ENCODE assay signal across 22 cellular contexts in genomic region chr15:100021653-100022052, GRCh38.
"Had no signal": no experiment of that assay in that cellular context is flagged by ENCODE, and none has a peak within 500 bp of the region (broad histone marks: within the 10 kb centered on the region; RNA-seq: fewer than 3 reads in every experiment).

No MANE protein-coding gene starts in this region.

- DNase-seq: activated CD4-positive, alpha-beta T cell treated with anti-CD3 and anti-CD28 coated beads, Interleukin-2, amount 50 U/mL, for 1 hour; activated CD4-positive, CD25-positive, alpha-beta regulatory T cell treated with anti-CD3 and anti-CD28 coated beads, Interleukin-2, amount 50 U/mL, for 72 hours; activated CD8-positive, alpha-beta T cell treated with anti-CD3 and anti-CD28 coated beads, Interleukin-2, amount 10 ng/mL, durations not matched to agents 7 days and 5 days; activated T-cell treated with anti-CD3 and anti-CD28 coated beads, Interleukin-2, amount 50 U/mL, for 1 hour; cerebellar nuclear complex; cortex of kidney; hippocampal formation; nephron progenitor cell; sigmoid colon; SK-N-SH; stimulated activated CD4-positive, alpha-beta T cell treated with anti-CD3 and anti-CD28 coated beads, Interleukin-2, amount 100 ng/mL, for 48 hours; stimulated activated CD8-positive, alpha-beta memory T cell treated with anti-CD3 and anti-CD28 coated beads, Interleukin-4, amount 100 ng/mL, for 48 hours; stimulated activated naive B cell treated with anti-CD40 and anti-IgM and Interleukin-4, amounts not matched to agents 10 μg/mL and 1 μg/mL and 100 μg/mL, for 72 hours; upper lobe of left lung; WERI-Rb-1 had no signal

- H3K79me2 ChIP-seq: parathyroid adenoma had no signal

- H3K4me1 ChIP-seq: breast epithelium, parathyroid adenoma, sigmoid colon, upper lobe of left lung had no signal

- H3K4me3 Mint-ChIP-seq: activated CD8-positive, alpha-beta T cell treated with anti-CD3 and anti-CD28 coated beads, Interleukin-2, amount 10 ng/mL, durations not matched to agents 7 days and 5 days; memory B cell; nephron progenitor cell; stimulated activated naive B cell treated with anti-CD40 and anti-IgM and Interleukin-4, amounts not matched to agents 10 μg/mL and 1 μg/mL and 100 μg/mL, for 72 hours; T-helper 2 cell treated with Interferon-gamma antibody and Interleukin-4, amounts not matched to agents 5 μg/mL and 100 μg/mL, for 36 hours had no signal

- H3K4me2 ChIP-seq: SK-N-SH had no signal

- H3K36me3 Mint-ChIP-seq: memory B cell; stimulated activated naive B cell treated with anti-CD40 and anti-IgM and Interleukin-4, amounts not matched to agents 10 μg/mL and 1 μg/mL and 100 μg/mL, for 72 hours had no signal

- H3K27ac Mint-ChIP-seq: activated CD8-positive, alpha-beta T cell treated with anti-CD3 and anti-CD28 coated beads, Interleukin-2, amount 10 ng/mL, durations not matched to agents 7 days and 5 days; activated naive CD4-positive, alpha-beta T cell treated with anti-CD3 and anti-CD28 coated beads, Interleukin-2, amount 50 U/mL, for 72 hours; memory B cell; nephron progenitor cell; stimulated activated naive B cell treated with anti-CD40 and anti-IgM and Interleukin-4, amounts not matched to agents 10 μg/mL and 1 μg/mL and 100 μg/mL, for 72 hours; T-helper 2 cell treated with Interferon-gamma antibody and Interleukin-4, amounts not matched to agents 5 μg/mL and 100 μg/mL, for 36 hours had no signal

- H2AFZ ChIP-seq: parathyroid adenoma had no signal

- H3K36me3 ChIP-seq: breast epithelium, sigmoid colon, thoracic aorta, upper lobe of left lung, WERI-Rb-1 had no signal

- H3K4me3 ChIP-seq: sigmoid colon, thoracic aorta, upper lobe of left lung had no signal

- H3K9me3 ChIP-seq: breast epithelium, SK-N-SH, thoracic aorta, upper lobe of left lung had no signal

- ATAC-seq: activated CD8-positive, alpha-beta T cell treated with anti-CD3 and anti-CD28 coated beads, Interleukin-2, amount 10 ng/mL, durations not matched to agents 7 days and 5 days; activated naive CD4-positive, alpha-beta T cell treated with anti-CD3 and anti-CD28 coated beads, Interleukin-2, amount 50 U/mL, for 72 hours; stimulated activated naive B cell treated with anti-CD40 and anti-IgM and Interleukin-4, amounts not matched to agents 10 μg/mL and 1 μg/mL and 100 μg/mL, for 72 hours had no signal

- H3K9me3 Mint-ChIP-seq: T-helper 2 cell treated with Interferon-gamma antibody and Interleukin-4, amounts not matched to agents 5 μg/mL and 100 μg/mL, for 36 hours had no signal

- H3K9ac ChIP-seq: parathyroid adenoma, SK-N-SH had no signal

- H3K27ac ChIP-seq: breast epithelium, epithelial cell of prostate, parathyroid adenoma, sigmoid colon, thoracic aorta, upper lobe of left lung, WERI-Rb-1 had no signal

- H3K4me1 Mint-ChIP-seq: memory B cell; stimulated activated naive B cell treated with anti-CD40 and anti-IgM and Interleukin-4, amounts not matched to agents 10 μg/mL and 1 μg/mL and 100 μg/mL, for 72 hours had no signal

- H3K27me3 ChIP-seq: breast epithelium, sigmoid colon, upper lobe of left lung had no signal
